In the genomic region with DNA sequence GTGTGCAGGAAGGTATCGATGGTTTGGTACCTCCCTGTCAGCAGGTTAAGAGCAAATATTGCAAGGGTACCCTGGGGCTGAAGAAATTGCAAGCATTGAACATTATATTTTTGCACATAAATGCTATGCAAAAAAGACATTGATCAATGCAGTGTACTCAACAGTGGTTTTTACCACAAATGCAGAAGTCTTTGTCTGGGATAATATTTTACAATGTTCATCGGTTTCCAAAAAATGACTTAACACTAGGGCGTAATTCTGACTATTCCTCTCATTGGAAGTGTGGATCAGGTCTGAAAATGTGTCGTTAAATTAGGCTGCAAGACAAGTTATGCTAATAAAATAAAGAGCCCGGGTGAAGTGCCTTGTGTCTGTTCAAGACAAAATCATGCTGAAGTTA, we compare ENCODE assay signal across 20 cellular contexts. TPM values are rescaled to one million over a fixed set of nuclear protein-coding genes. Genes with fewer than 3 reads are reported as not detected.
"Had no signal": no experiment of that assay in that cellular context is flagged by ENCODE, and none has a peak within 500 bp of the region (broad histone marks: within the 10 kb centered on the region; RNA-seq: fewer than 3 reads in every experiment).

No MANE protein-coding gene starts in this region.

RNA-seq across cellular contexts. Expression of a gene that starts 2.8 kb away (rescaled TPM):
- total RNA-seq: activated B cell treated with CpG ODN at 0.5 μM for 24 hours; activated CD4-positive, alpha-beta memory T cell treated with anti-CD3 and anti-CD28 coated beads for 36 hours; activated CD4-positive, alpha-beta T cell treated with anti-CD3 and anti-CD28 coated beads, Interleukin-2, amount 10 ng/mL, durations not matched to agents 24 days and 14 days; activated CD8-positive, alpha-beta memory T cell treated with anti-CD3 and anti-CD28 coated beads for 36 hours; activated CD8-positive, alpha-beta T cell treated with anti-CD3 and anti-CD28 coated beads for 36 hours; activated naive CD4-positive, alpha-beta T cell treated with anti-CD3 and anti-CD28 coated beads for 36 hours; activated naive CD4-positive, alpha-beta T cell treated with anti-CD3 and anti-CD28 coated beads, Interleukin-2, amount 50 U/mL, for 72 hours; activated naive CD8-positive, alpha-beta T cell treated with anti-CD3 and anti-CD28 coated beads for 36 hours; activated T-cell treated with anti-CD3 and anti-CD28 coated beads, Interleukin-2, amount 50 U/mL, for 4 hours; activated T-cell treated with anti-CD3 and anti-CD28 coated beads, Interleukin-2, amount 50 U/mL, for 72 hours; activated T-helper 1 cell treated with anti-CD3 and anti-CD28 coated beads, Interleukin-12 subunit alpha, Interleukin-12 subunit beta, Interleukin-2, Interleukin-4 antibody, amounts not matched to agents 30 ng/mL and 10 ng/mL and 1 ng/mL, durations not matched to agents 14 hours and 24 hours and 36 hours; activated T-helper 17 cell treated with anti-CD3 and anti-CD28 coated beads, Interleukin-2, amount 50 U/mL, for 72 hours; astrocyte; body of pancreas; breast epithelium; cardiac septum; cerebellum; T-helper 17 cell; T-helper 2 cell treated with Interferon-gamma antibody and Interleukin-4, amounts not matched to agents 100 ng/mL and 5 ng/mL, for 36 hours had no signal
- polyA plus RNA-seq: aorta had no signal
